Comparison of ENCODE assay signal across 2 cellular contexts in the genomic region with DNA sequence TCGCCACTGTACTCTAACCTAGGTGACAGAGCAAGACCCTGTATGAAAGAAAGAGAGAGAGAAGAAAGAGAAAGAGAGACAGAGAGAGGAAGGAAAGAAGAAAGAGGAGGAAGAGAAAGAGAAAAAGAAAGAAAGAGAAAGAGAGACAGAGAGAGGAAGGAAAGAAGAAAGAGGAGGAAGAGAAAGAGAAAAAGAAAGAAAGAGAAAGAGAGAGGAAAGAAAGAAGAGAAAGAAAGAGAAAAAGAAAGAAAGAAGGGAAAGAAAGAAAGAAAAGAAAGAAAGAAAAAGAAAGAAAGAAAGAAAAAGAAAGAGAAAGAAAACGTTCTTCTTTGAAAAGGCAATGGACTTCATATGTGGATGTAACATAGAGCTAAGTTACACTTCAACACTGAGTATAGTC.
TF ChIP-seq lines count a peak whose summit lies in the region.

No MANE protein-coding gene starts in this region.

TF ChIP-seq in K562, 482 proteins besides CTCF, POLR2A, EP300 and RAD21:
- peak; percentile 98 for TF ChIP-seq ZNF512 (tag; IDR thresholded peaks at IDR 0.05)
- TF ChIP-seq EP400 (IDR thresholded peaks at IDR 0.05), result peak; percentile 27; the same call in 1 of the 2 replicates
- TF ChIP-seq, protein P1, sequence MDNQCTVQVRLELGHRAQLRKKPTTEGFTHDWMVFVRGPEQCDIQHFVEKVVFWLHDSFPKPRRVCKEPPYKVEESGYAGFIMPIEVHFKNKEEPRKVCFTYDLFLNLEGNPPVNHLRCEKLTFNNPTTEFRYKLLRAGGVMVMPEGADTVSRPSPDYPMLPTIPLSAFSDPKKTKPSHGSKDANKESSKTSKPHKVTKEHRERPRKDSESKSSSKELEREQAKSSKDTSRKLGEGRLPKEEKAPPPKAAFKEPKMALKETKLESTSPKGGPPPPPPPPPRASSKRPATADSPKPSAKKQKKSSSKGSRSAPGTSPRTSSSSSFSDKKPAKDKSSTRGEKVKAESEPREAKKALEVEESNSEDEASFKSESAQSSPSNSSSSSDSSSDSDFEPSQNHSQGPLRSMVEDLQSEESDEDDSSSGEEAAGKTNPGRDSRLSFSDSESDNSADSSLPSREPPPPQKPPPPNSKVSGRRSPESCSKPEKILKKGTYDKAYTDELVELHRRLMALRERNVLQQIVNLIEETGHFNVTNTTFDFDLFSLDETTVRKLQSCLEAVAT (IDR thresholded peaks at IDR 0.05), result peak in 1 of 2 experiments; percentile 73; a peak in 1 of 4 replicates
- TF ChIP-seq ARHGAP35 (IDR thresholded peaks at IDR 0.05; ENCODE audit: partially characterized antibody), result peak; percentile 60
- TF ChIP-seq MTA2 (IDR thresholded peaks at IDR 0.05; ENCODE audit: low read depth), result 0 out of 2 replicates have a peak, but pooled peaks have one; percentile 11
- 0 out of 2 replicates have a peak, but pooled peaks have one; percentile 49 for TF ChIP-seq THRAP3 (IDR thresholded peaks at IDR 0.05; ENCODE audit: borderline replicate concordance)
- TF ChIP-seq NCOR1 (IDR thresholded peaks at IDR 0.05), result 0 out of 2 replicates have a peak, but pooled peaks have one; percentile 14
- peak; percentile 39; the same call in 1 of the 2 replicates for TF ChIP-seq HLTF (IDR thresholded peaks at IDR 0.05)
- TF ChIP-seq MTA1 (IDR thresholded peaks at IDR 0.05; ENCODE audit: borderline replicate concordance), result peak; percentile 39; the same call in 1 of the 2 replicates
- TF ChIP-seq MIER1 (IDR thresholded peaks at IDR 0.05; ENCODE audit: low read depth), result 0 out of 2 replicates have a peak, but pooled peaks have one; percentile 28
- 0 out of 2 replicates have a peak, but pooled peaks have one; percentile 53 for TF ChIP-seq ZC3H8 (IDR thresholded peaks at IDR 0.05)
- TF ChIP-seq, protein P2, sequence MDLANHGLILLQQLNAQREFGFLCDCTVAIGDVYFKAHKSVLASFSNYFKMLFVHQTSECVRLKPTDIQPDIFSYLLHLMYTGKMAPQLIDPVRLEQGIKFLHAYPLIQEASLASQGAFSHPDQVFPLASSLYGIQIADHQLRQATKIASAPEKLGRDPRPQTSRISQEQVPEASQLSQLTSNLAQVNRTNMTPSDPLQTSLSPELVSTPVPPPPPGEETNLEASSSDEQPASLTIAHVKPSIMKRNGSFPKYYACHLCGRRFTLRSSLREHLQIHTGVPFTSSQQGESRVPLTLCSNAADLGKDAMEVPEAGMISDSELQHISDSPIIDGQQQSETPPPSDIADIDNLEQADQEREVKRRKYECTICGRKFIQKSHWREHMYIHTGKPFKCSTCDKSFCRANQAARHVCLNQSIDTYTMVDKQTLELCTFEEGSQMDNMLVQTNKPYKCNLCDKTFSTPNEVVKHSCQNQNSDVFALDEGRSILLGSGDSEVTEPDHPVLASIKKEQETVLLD (IDR thresholded peaks at IDR 0.05), result 0 out of 2 replicates have a peak, but pooled peaks have one; percentile 22
- TF ChIP-seq ARID1B (IDR thresholded peaks at IDR 0.05), result 0 out of 2 replicates have a peak, but pooled peaks have one; percentile 12

TF ChIP-seq in HepG2, 621 proteins besides CTCF, POLR2A, EP300 and RAD21:
- TF ChIP-seq ZNF512 (CRISPR knock-in tag; IDR thresholded peaks at IDR 0.05), result peak; percentile 24; the same call in 1 of the 2 replicates
